8 cellular contexts compared by ENCODE assay signal in genomic region chr9:95025213-95026170, GRCh38.
DNase-seq lines count a peak whose midpoint lies in the region; ATAC-seq, FAIRE-seq and TF ChIP-seq lines count a peak whose summit lies in the region.

No MANE protein-coding gene starts in this region.

- H3K27ac Mint-ChIP-seq in CD4-positive, alpha-beta T cell, result no peak overlapping the region

- H3K4me1 ChIP-seq in thoracic aorta (ENCODE audit: control insufficient read depth in 1 of 2, low read depth in 2 of 2), result peaks cover 70 to 97% of the 10 kb centered on the region in 2 donors

- H3K36me3 Mint-ChIP-seq in CD4-positive, alpha-beta T cell (ENCODE audit: low read depth), result no peaks in the 10 kb centered on the region

- peak overlapping the region; percentile 89 to 97 for H3K27ac ChIP-seq in thoracic aorta
- no peak overlapping the region for H3K27ac ChIP-seq in CD4-positive, alpha-beta T cell (ENCODE audit: low read depth, low read length)

- H3K9me3 ChIP-seq in thoracic aorta, result no peaks in the 10 kb centered on the region
- no peaks in the 10 kb centered on the region for H3K9me3 ChIP-seq in CD4-positive, alpha-beta T cell (ENCODE audit: control insufficient read depth, low read length)

- peak; percentile 92 for ATAC-seq in left colon
- peak; percentile 63 for ATAC-seq in thoracic aorta (ENCODE audit: insufficient number of reproducible peaks, low FRiP score, low read depth)
- no peak for ATAC-seq in GM21737 (IDR thresholded peaks at IDR 0.05; ENCODE audit: unreplicated experiment)
- ATAC-seq in CD4-positive, alpha-beta T cell (ENCODE audit: poor library complexity), result no peak
- ATAC-seq in GM21423 (IDR thresholded peaks at IDR 0.05; ENCODE audit: unreplicated experiment), result no peak

- no peaks in the 10 kb centered on the region for H3K27me3 Mint-ChIP-seq in CD4-positive, alpha-beta T cell

- peak; percentile 51 for TF ChIP-seq CTCF in astrocyte of the spinal cord (IDR thresholded peaks at IDR 0.05; ENCODE audit: low read depth, low read length)
- TF ChIP-seq CTCF in thoracic aorta (IDR thresholded peaks at IDR 0.05), result peak; percentile 45
- TF ChIP-seq CTCF in CD4-positive, alpha-beta T cell (IDR thresholded peaks at IDR 0.05), result no peak

- DNase-seq in HTR-8/SVneo (ENCODE audit: insufficient read length, low spot score) (peak; percentile 67), astrocyte of the spinal cord (ENCODE audit: low read depth, low spot score) (peak; percentile 92), left colon (peak; percentile 52 to 83), thoracic aorta (ENCODE audit: low spot score) (peak; percentile 46), SKM-1 treated with dmso at 0.1 percent for 144 hours (lab: John Stamatoyannopoulos, UW; ENCODE audit: unreplicated experiment) (no peak)
- DNase-seq in CD4-positive, alpha-beta T cell, result no peak

- H3K36me3 ChIP-seq in thoracic aorta, result peaks cover 21% of the 10 kb centered on the region

- no peak overlapping the region for H3K4me3 Mint-ChIP-seq in CD4-positive, alpha-beta T cell

- CTCF ChIA-PET in CD4-positive, alpha-beta T cell (lab: Charles Lee), result no interaction called here

- FAIRE-seq in HTR-8/SVneo (lab: Jason Lieb, UNC), result peak; percentile 63

- intact Hi-C loops in left colon (cut with DNase I, micrococcal nuclease), result no loop called here
- intact Hi-C loops in CD4-positive, alpha-beta T cell (cut with DNase I, micrococcal nuclease), result no loop called here

- H3K9me3 Mint-ChIP-seq in CD4-positive, alpha-beta T cell, result no peaks in the 10 kb centered on the region

- POLR2A ChIA-PET in CD4-positive, alpha-beta T cell (lab: Charles Lee), result no interaction called here

- no peaks in the 10 kb centered on the region for H3K4me1 Mint-ChIP-seq in CD4-positive, alpha-beta T cell (ENCODE audit: low read depth)

- in situ Hi-C loops in astrocyte of the spinal cord (cut with HindIII; ENCODE audit: low sequenced_read_pairs), result no loop called here

- no peaks in the 10 kb centered on the region for H3K27me3 ChIP-seq in thoracic aorta (replicated peaks; ENCODE audit: insufficient read depth)
- no peaks in the 10 kb centered on the region for H3K27me3 ChIP-seq in CD4-positive, alpha-beta T cell (ENCODE audit: control insufficient read depth, insufficient read depth, low read length)

- H3K4me3 ChIP-seq in astrocyte of the spinal cord (ENCODE audit: low read depth, low read length) (no peak overlapping the region), thoracic aorta (peak overlapping the region; percentile 58)

Comparison
In these comparisons a context has a peak if more than half of its experiments do, and no peak if none do; other contexts are left out.
1. DNase-seq: peak in HTR-8/SVneo (single experiment), astrocyte of the spinal cord (single experiment), left colon (2 of 2) and thoracic aorta (single experiment); none in SKM-1 treated with dmso at 0.1 percent for 144 hours (single experiment) and CD4-positive, alpha-beta T cell (0 of 10).
2. ATAC-seq: peak in left colon (single experiment) and thoracic aorta (single experiment); none in GM21737 (single experiment), CD4-positive, alpha-beta T cell (single experiment) and GM21423 (single experiment).